In genomic region chr2:131022731-131023130, GRCh38 we compare ENCODE assay signal across 20 cellular contexts.
"Had no signal": no experiment of that assay in that cellular context is flagged by ENCODE, and none has a peak within 500 bp of the region (broad histone marks: within the 10 kb centered on the region; RNA-seq: fewer than 3 reads in every experiment).

No MANE protein-coding gene starts in this region.

- FAIRE-seq: bronchial epithelial cell, endometrium had no signal

- DNase-seq: activated CD8-positive, alpha-beta memory T cell treated with anti-CD3 and anti-CD28 coated beads for 24 hours; activated CD8-positive, alpha-beta memory T cell treated with anti-CD3 and anti-CD28 coated beads, Interleukin-2, amount 50 U/mL, for 4 hours; activated T-cell treated with anti-CD3 and anti-CD28 coated beads, Interleukin-2, amount 50 U/mL, for 24 hours; amniotic stem cell; cerebellar nuclear complex; glutamatergic neuron; immature natural killer cell; kidney glomerular epithelial cell; left ventricle myocardium inferior; naive thymus-derived CD4-positive, alpha-beta T cell; stimulated activated CD4-positive, alpha-beta T cell treated with anti-CD3 and anti-CD28 coated beads, Interleukin-4, amount 100 ng/mL, for 24 hours; stimulated activated naive CD4-positive, alpha-beta T cell treated with Interleukin-2 at 50 U/mL for 16 hours; T-helper 9 cell; upper lobe of right lung had no signal

- ATAC-seq: activated T-helper 17 cell treated with anti-CD3 and anti-CD28 coated beads, Interleukin-2, amount 50 U/mL, for 72 hours; naive thymus-derived CD4-positive, alpha-beta T cell; upper lobe of right lung; WTC11 had no signal

- H3K4me3 ChIP-seq: hepatocyte, left ventricle myocardium inferior, right atrium auricular region, upper lobe of right lung had no signal
